ENCODE assay signal across 21 cellular contexts in the genomic region with DNA sequence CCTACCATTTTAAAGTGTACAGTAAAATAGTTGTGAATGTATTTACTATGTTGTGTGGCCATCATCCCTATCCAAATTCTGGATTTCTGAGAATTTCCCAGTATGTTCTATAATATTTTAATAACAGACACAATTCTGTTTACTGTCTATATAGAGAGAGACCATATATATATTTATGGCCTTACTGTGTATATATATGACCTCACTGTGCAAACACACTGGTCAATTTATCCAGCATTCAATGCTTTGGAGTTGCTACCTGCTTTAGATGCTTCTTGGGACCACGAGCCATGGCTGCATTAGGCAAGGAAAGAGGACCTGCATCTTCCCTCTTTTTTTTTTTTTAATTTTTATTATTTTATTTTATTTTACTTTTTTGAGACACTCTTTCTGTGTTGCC.
"Had no signal": no experiment of that assay in that cellular context is flagged by ENCODE, and none has a peak within 500 bp of the region (broad histone marks: within the 10 kb centered on the region; RNA-seq: fewer than 3 reads in every experiment).

No MANE protein-coding gene starts in this region.

- H3K4me2 ChIP-seq: smooth muscle cell had no signal

- H3K4me3 ChIP-seq: coronary artery, esophagus squamous epithelium, gastrocnemius medialis, lung, sigmoid colon, smooth muscle cell had no signal

- DNase-seq: activated CD4-positive, alpha-beta T cell treated with anti-CD3 and anti-CD28 coated beads for 1 hour; activated CD8-positive, alpha-beta memory T cell treated with anti-CD3 and anti-CD28 coated beads for 24 hours; activated CD8-positive, alpha-beta memory T cell treated with anti-CD3 and anti-CD28 coated beads, Interleukin-2, amount 50 U/mL, for 4 hours; activated naive CD4-positive, alpha-beta T cell treated with anti-CD3 and anti-CD28 coated beads for 36 hours; activated naive CD8-positive, alpha-beta T cell treated with anti-CD3 and anti-CD28 coated beads, Interleukin-2, amount 10 ng/mL, durations not matched to agents 7 days and 5 days; activated T-cell treated with anti-CD3 and anti-CD28 coated beads, Interleukin-2, amount 50 U/mL, for 4 hours; amniotic stem cell; esophagus squamous epithelium; gastrocnemius medialis; head of caudate nucleus; retina; sigmoid colon; stimulated activated CD4-positive, alpha-beta T cell treated with anti-CD3 and anti-CD28 coated beads, Interleukin-2, amount 100 ng/mL, for 48 hours; stimulated activated CD8-positive, alpha-beta memory T cell treated with anti-CD3 and anti-CD28 coated beads, Interleukin-4, amount 100 ng/mL, for 48 hours; stimulated activated naive CD4-positive, alpha-beta T cell treated with Interleukin-2 at 50 U/mL for 16 hours; T-helper 1 cell; WERI-Rb-1 had no signal

- H3K27me3 ChIP-seq: esophagus squamous epithelium, gastrocnemius medialis, sigmoid colon had no signal

- H3K36me3 ChIP-seq: esophagus squamous epithelium, gastrocnemius medialis, sigmoid colon, WERI-Rb-1 had no signal

- H3K27ac ChIP-seq: WERI-Rb-1 had no signal

- ATAC-seq: activated T-cell treated with anti-CD3 and anti-CD28 coated beads, Interleukin-2, amount 50 U/mL, for 4 hours; natural killer cell treated with Interleukin-12 subunit alpha and Interleukin-12 subunit beta and Interleukin-15 and Interleukin-18, amount 100 ng/mL, for 72 hours had no signal

- H3K9me3 ChIP-seq: esophagus squamous epithelium, gastrocnemius medialis, sigmoid colon had no signal
